8 cellular contexts compared by ENCODE assay signal in genomic region chr13:113209880-113210421, GRCh38.
DNase-seq lines count a peak whose midpoint lies in the region; TF ChIP-seq lines count a peak whose summit lies in the region.

No MANE protein-coding gene starts in this region.

- TF ChIP-seq CTCF in GM13976 (IDR thresholded peaks at IDR 0.05; ENCODE audit: borderline replicate concordance, control extremely low read depth, extremely low read depth, insufficient read depth, missing control alignments) (no peak), HFF-Myc (IDR thresholded peaks at IDR 0.05; ENCODE audit: low read depth, low read length, missing control alignments) (no peak), WI38 (IDR thresholded peaks at IDR 0.05; ENCODE audit: low read depth, low read length) (no peak), cardiac fibroblast (IDR thresholded peaks at IDR 0.05; ENCODE audit: low read depth, low read length) (no peak)

- DNase-seq in GM13976 (ENCODE audit: low spot score) (peak; percentile 76), HFF-Myc (ENCODE audit: extremely low read depth, low read depth) (no peak), MV-4-11 (lab: John Stamatoyannopoulos, UW) (peak; percentile 34), cardiac fibroblast (ENCODE audit: low read depth in 2 of 2) (peak; percentile 57 to 62), kidney glomerular epithelial cell (lab: John Stamatoyannopoulos, UW) (peak; percentile 32), pons (ENCODE audit: low spot score) (no peak)
- DNase-seq in stimulated activated CD4-positive, alpha-beta T cell treated with anti-CD3 and anti-CD28 coated beads, Interleukin-1b, Interleukin-23, amount 100 ng/mL, for 4 hours (ENCODE audit: low read depth in 2 of 2) = peak; percentile 51 to 54

- H3K4me3 ChIP-seq in HFF-Myc (replicated peaks; ENCODE audit: low read depth, low read length) = peak overlapping the region; percentile 95
- peak overlapping the region; percentile 79 for H3K4me3 ChIP-seq in WI38 (ENCODE audit: low read depth, low read length)
- H3K4me3 ChIP-seq in cardiac fibroblast (replicated peaks in 1 of 2; ENCODE audit: low read depth in 2 of 2, low read length in 2 of 2) = peak overlapping the region; percentile 61 to 90

- in situ Hi-C loops in GM13976 (cut with MboI; ENCODE audit: low sequenced_read_pairs, unreplicated experiment) = no loop called here

Comparison
In these comparisons a context has a peak if more than half of its experiments do, and no peak if none do; other contexts are left out.
1. DNase-seq: peak in GM13976 (single experiment), MV-4-11 (single experiment), cardiac fibroblast (2 of 2), kidney glomerular epithelial cell (single experiment) and stimulated activated CD4-positive, alpha-beta T cell treated with anti-CD3 and anti-CD28 coated beads, Interleukin-1b, Interleukin-23, amount 100 ng/mL, for 4 hours (2 of 2); none in HFF-Myc (single experiment) and pons (single experiment).
2. Peak in every context shown above with its lines, with median percentiles within 50 percentile points of each other: H3K4me3 ChIP-seq.